ENCODE assay signal across 10 cellular contexts in genomic region chr12:93979189-93979588, GRCh38.
A peak's percentile ranks its signal among the peaks of the same experiment; 100 is the strongest.
DNase-seq lines count a peak whose midpoint lies in the region; ATAC-seq and TF ChIP-seq lines count a peak whose summit lies in the region.
"Had no signal": no experiment of that assay in that cellular context is flagged by ENCODE, and none has a peak within 500 bp of the region (broad histone marks: within the 10 kb centered on the region; RNA-seq: fewer than 3 reads in every experiment).

No MANE protein-coding gene starts in this region.

- H3K4me3 Mint-ChIP-seq in activated naive CD4-positive, alpha-beta T cell treated with anti-CD3 and anti-CD28 coated beads for 36 hours = no peak overlapping the region
- peak overlapping the region; percentile 32 for H3K4me3 Mint-ChIP-seq in T-helper 2 cell treated with Interferon-gamma antibody and Interleukin-4, amounts not matched to agents 5 μg/mL and 100 μg/mL, for 36 hours
- H3K4me3 Mint-ChIP-seq in stimulated activated effector memory CD8-positive, alpha-beta T cell treated with anti-CD3 and anti-CD28 coated beads, Interleukin-12 subunit alpha, Interleukin-12 subunit beta, amount 100 ng/mL, for 72 hours = no peak overlapping the region
- H3K4me3 Mint-ChIP-seq: T-helper 1 cell treated with Interleukin-12 subunit alpha and Interleukin-12 subunit beta and Interleukin-4 antibody, amounts not matched to agents 30 μg/mL and 1 μg/mL, for 36 hours had no signal

- peaks cover 27% of the 10 kb centered on the region for H3K4me1 Mint-ChIP-seq in activated naive CD4-positive, alpha-beta T cell treated with anti-CD3 and anti-CD28 coated beads for 36 hours (ENCODE audit: low read depth)
- peaks cover 31% of the 10 kb centered on the region for H3K4me1 Mint-ChIP-seq in T-helper 2 cell treated with Interferon-gamma antibody and Interleukin-4, amounts not matched to agents 5 μg/mL and 100 μg/mL, for 36 hours (ENCODE audit: low read depth)
- H3K4me1 Mint-ChIP-seq in stimulated activated effector memory CD8-positive, alpha-beta T cell treated with anti-CD3 and anti-CD28 coated beads, Interleukin-12 subunit alpha, Interleukin-12 subunit beta, amount 100 ng/mL, for 72 hours = peaks cover 16% of the 10 kb centered on the region

- no peaks in the 10 kb centered on the region for H3K27me3 ChIP-seq in gastroesophageal sphincter
- H3K27me3 ChIP-seq in thyroid gland = no peaks in the 10 kb centered on the region
- H3K27me3 ChIP-seq: neutrophil had no signal

- no peak for TF ChIP-seq EP300 in gastroesophageal sphincter (IDR thresholded peaks at IDR 0.05)

- H3K36me3 ChIP-seq in gastroesophageal sphincter (no peaks in the 10 kb centered on the region), thyroid gland (no peaks in the 10 kb centered on the region)
- H3K36me3 ChIP-seq: neutrophil had no signal

- no peak overlapping the region for H3K4me3 ChIP-seq in gastroesophageal sphincter
- H3K4me3 ChIP-seq in thyroid gland (replicated peaks in 1 of 3) = no peak overlapping the region

- H3K27me3 Mint-ChIP-seq in activated naive CD4-positive, alpha-beta T cell treated with anti-CD3 and anti-CD28 coated beads for 36 hours (ENCODE audit: low read depth) = no peaks in the 10 kb centered on the region
- H3K27me3 Mint-ChIP-seq in T-helper 2 cell treated with Interferon-gamma antibody and Interleukin-4, amounts not matched to agents 5 μg/mL and 100 μg/mL, for 36 hours (ENCODE audit: low read depth) = no peaks in the 10 kb centered on the region

- no peak for ATAC-seq in activated naive CD4-positive, alpha-beta T cell treated with anti-CD3 and anti-CD28 coated beads, Interleukin-2, amount 50 U/mL, for 72 hours
- ATAC-seq in gastroesophageal sphincter (no peak), HG03432 (IDR thresholded peaks at IDR 0.05; ENCODE audit: unreplicated experiment) (no peak)
- ATAC-seq in stimulated activated effector memory CD8-positive, alpha-beta T cell treated with anti-CD3 and anti-CD28 coated beads, Interleukin-12 subunit alpha, Interleukin-12 subunit beta, amount 100 ng/mL, for 72 hours = no peak

- H3K27ac Mint-ChIP-seq in activated naive CD4-positive, alpha-beta T cell treated with anti-CD3 and anti-CD28 coated beads for 36 hours = no peak overlapping the region
- no peak overlapping the region for H3K27ac Mint-ChIP-seq in activated naive CD4-positive, alpha-beta T cell treated with anti-CD3 and anti-CD28 coated beads, Interleukin-2, amount 50 U/mL, for 72 hours
- H3K27ac Mint-ChIP-seq in T-helper 2 cell treated with Interferon-gamma antibody and Interleukin-4, amounts not matched to agents 5 μg/mL and 100 μg/mL, for 36 hours = no peak overlapping the region
- no peak overlapping the region for H3K27ac Mint-ChIP-seq in stimulated activated effector memory CD8-positive, alpha-beta T cell treated with anti-CD3 and anti-CD28 coated beads, Interleukin-12 subunit alpha, Interleukin-12 subunit beta, amount 100 ng/mL, for 72 hours
- H3K27ac Mint-ChIP-seq: T-helper 1 cell treated with Interleukin-12 subunit alpha and Interleukin-12 subunit beta and Interleukin-4 antibody, amounts not matched to agents 30 μg/mL and 1 μg/mL, for 36 hours had no signal

- no peak overlapping the region for H3K27ac ChIP-seq in gastroesophageal sphincter
- no peak overlapping the region for H3K27ac ChIP-seq in thyroid gland
- H3K27ac ChIP-seq: neutrophil had no signal

- TF ChIP-seq POLR2A in gastroesophageal sphincter (IDR thresholded peaks at IDR 0.05) = no peak
- no peak for TF ChIP-seq POLR2A in thyroid gland (IDR thresholded peaks at IDR 0.05)

- H3K9me3 Mint-ChIP-seq in activated naive CD4-positive, alpha-beta T cell treated with anti-CD3 and anti-CD28 coated beads for 36 hours = no peaks in the 10 kb centered on the region
- peaks cover 0 to 14% of the 10 kb centered on the region in 2 donors for H3K9me3 Mint-ChIP-seq in activated naive CD4-positive, alpha-beta T cell treated with anti-CD3 and anti-CD28 coated beads, Interleukin-2, amount 50 U/mL, for 72 hours
- H3K9me3 Mint-ChIP-seq in T-helper 2 cell treated with Interferon-gamma antibody and Interleukin-4, amounts not matched to agents 5 μg/mL and 100 μg/mL, for 36 hours = no peaks in the 10 kb centered on the region
- H3K9me3 Mint-ChIP-seq in stimulated activated effector memory CD8-positive, alpha-beta T cell treated with anti-CD3 and anti-CD28 coated beads, Interleukin-12 subunit alpha, Interleukin-12 subunit beta, amount 100 ng/mL, for 72 hours = no peaks in the 10 kb centered on the region

- CTCF ChIA-PET in activated naive CD4-positive, alpha-beta T cell treated with anti-CD3 and anti-CD28 coated beads for 36 hours (lab: Charles Lee) = interaction anchor here (0.6 to 10.3 kb wide), 9 partner anchors 10 to 698 kb away, joined by 3 to 136 read pairs (median 5); no protein-coding TSS in a partner anchor

- H3K9me3 ChIP-seq in gastroesophageal sphincter = no peaks in the 10 kb centered on the region
- H3K9me3 ChIP-seq in thyroid gland = no peaks in the 10 kb centered on the region
- H3K9me3 ChIP-seq: neutrophil had no signal

- peak; percentile 53 for DNase-seq in activated naive CD4-positive, alpha-beta T cell treated with anti-CD3 and anti-CD28 coated beads for 36 hours
- no peak for DNase-seq in activated naive CD4-positive, alpha-beta T cell treated with anti-CD3 and anti-CD28 coated beads, Interleukin-2, amount 50 U/mL, for 72 hours (ENCODE audit: low spot score in 2 of 2)
- DNase-seq in T-helper 2 cell treated with Interferon-gamma antibody and Interleukin-4, amounts not matched to agents 5 μg/mL and 100 μg/mL, for 36 hours (ENCODE audit: low spot score) = peak; percentile 13
- DNase-seq in thyroid gland (peak; percentile 24 to 27), RKO (ENCODE audit: low spot score) (no peak)
- DNase-seq in stimulated activated effector memory CD8-positive, alpha-beta T cell treated with anti-CD3 and anti-CD28 coated beads, Interleukin-12 subunit alpha, Interleukin-12 subunit beta, amount 100 ng/mL, for 72 hours (ENCODE audit: low spot score in 2 of 2) = no peak

- peak; percentile 50 to 58 (median 54) for TF ChIP-seq CTCF in gastroesophageal sphincter (IDR thresholded peaks at IDR 0.05)
- TF ChIP-seq CTCF in thyroid gland (IDR thresholded peaks at IDR 0.05) = peak in 4 of 6 experiments; percentile 28 to 65 (median 52)

- H3K4me1 ChIP-seq in gastroesophageal sphincter (no peaks in the 10 kb centered on the region), thyroid gland (no peaks in the 10 kb centered on the region)

- intact Hi-C loops in activated naive CD4-positive, alpha-beta T cell treated with anti-CD3 and anti-CD28 coated beads for 36 hours (cut with micrococcal nuclease) = loop anchor here (1.0 kb wide), 4 partner anchors 212 to 992 kb away; no protein-coding TSS in a partner anchor
- intact Hi-C loops in thyroid gland (cut with DNase I) = loop anchor here (5.0 kb wide), 1 partner anchor 412 kb away; no protein-coding TSS in a partner anchor

- WGBS in gastroesophageal sphincter (ENCODE audit: low coverage in 1 of 2), 2 donors = 50 to 61% methylated on average over 2 of the region's 2 CpGs
- 62 to 64% methylated on average over 2 of the region's 2 CpGs for WGBS in thyroid gland, 2 donors

- no peaks in the 10 kb centered on the region for H3K36me3 Mint-ChIP-seq in activated naive CD4-positive, alpha-beta T cell treated with anti-CD3 and anti-CD28 coated beads for 36 hours (ENCODE audit: low read depth)
- H3K36me3 Mint-ChIP-seq in activated naive CD4-positive, alpha-beta T cell treated with anti-CD3 and anti-CD28 coated beads, Interleukin-2, amount 50 U/mL, for 72 hours = peaks cover 0 to 6% of the 10 kb centered on the region in 2 donors
- H3K36me3 Mint-ChIP-seq in T-helper 2 cell treated with Interferon-gamma antibody and Interleukin-4, amounts not matched to agents 5 μg/mL and 100 μg/mL, for 36 hours (ENCODE audit: low read depth) = no peaks in the 10 kb centered on the region
- no peaks in the 10 kb centered on the region for H3K36me3 Mint-ChIP-seq in stimulated activated effector memory CD8-positive, alpha-beta T cell treated with anti-CD3 and anti-CD28 coated beads, Interleukin-12 subunit alpha, Interleukin-12 subunit beta, amount 100 ng/mL, for 72 hours

Comparison
In these comparisons a context has a peak if more than half of its experiments do, and no peak if none do; other contexts are left out.
1. DNase-seq: peak in activated naive CD4-positive, alpha-beta T cell treated with anti-CD3 and anti-CD28 coated beads for 36 hours (single experiment), T-helper 2 cell treated with Interferon-gamma antibody and Interleukin-4, amounts not matched to agents 5 μg/mL and 100 μg/mL, for 36 hours (single experiment) and thyroid gland (2 of 2); none in activated naive CD4-positive, alpha-beta T cell treated with anti-CD3 and anti-CD28 coated beads, Interleukin-2, amount 50 U/mL, for 72 hours (0 of 2), RKO (single experiment) and stimulated activated effector memory CD8-positive, alpha-beta T cell treated with anti-CD3 and anti-CD28 coated beads, Interleukin-12 subunit alpha, Interleukin-12 subunit beta, amount 100 ng/mL, for 72 hours (0 of 2).